ENCODE assay signal across 23 cellular contexts in the genomic region with DNA sequence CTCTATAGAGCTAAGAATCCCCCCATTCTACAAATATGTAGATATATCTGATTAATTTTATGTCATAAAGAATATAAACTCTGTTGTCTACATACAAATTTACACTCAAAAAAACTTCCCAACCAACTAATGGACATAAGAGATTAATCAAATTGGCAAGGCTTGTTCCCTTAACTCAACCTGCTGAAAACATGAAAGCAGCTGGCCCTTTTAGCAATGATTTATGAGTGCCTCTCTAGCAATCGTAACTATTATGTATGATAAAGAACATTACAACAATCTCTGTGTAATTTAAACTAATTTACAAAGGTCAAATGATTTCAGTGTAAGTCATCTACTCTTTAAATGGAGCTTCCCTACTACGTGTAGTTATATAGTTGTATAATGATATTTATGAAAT.
"Had no signal": no experiment of that assay in that cellular context is flagged by ENCODE, and none has a peak within 500 bp of the region (broad histone marks: within the 10 kb centered on the region; RNA-seq: fewer than 3 reads in every experiment).

No MANE protein-coding gene starts in this region.

- H3K27ac ChIP-seq: body of pancreas, coronary artery, dorsolateral prefrontal cortex, spleen, testis, transverse colon, VCaP had no signal

- FAIRE-seq: frontal cortex, islet of Langerhans, TTC549 had no signal

- H3K4me1 ChIP-seq: body of pancreas, spleen, testis, transverse colon had no signal

- H3K9me3 ChIP-seq: body of pancreas, mucosa of descending colon, spleen, testis, transverse colon had no signal

- H3K27me3 ChIP-seq: body of pancreas, spleen, testis, transverse colon had no signal

- DNase-seq: activated CD4-positive, alpha-beta T cell treated with anti-CD3 and anti-CD28 coated beads for 4 hours; activated CD4-positive, alpha-beta T cell treated with anti-CD3 and anti-CD28 coated beads, Interleukin-2, amount 50 U/mL, for 4 hours; activated effector memory CD4-positive, alpha-beta T cell treated with Interleukin-2 at 50 U/mL for 16 hours; activated naive CD4-positive, alpha-beta T cell treated with Interleukin-2 at 50 U/mL for 16 hours; activated T-cell treated with anti-CD3 and anti-CD28 coated beads for 4 hours; activated T-cell treated with anti-CD3 and anti-CD28 coated beads, Interleukin-2, amount 50 U/mL, for 72 hours; anterior cingulate cortex; body of pancreas; dorsolateral prefrontal cortex; effector memory CD4-positive, alpha-beta T cell; left ventricle myocardium superior; mucosa of descending colon; posterior cingulate gyrus; right cardiac atrium; spleen; stimulated activated naive CD8-positive, alpha-beta T cell treated with anti-CD3 and anti-CD28 coated beads, Interleukin-15, Interleukin-2, amounts not matched to agents 100 U/mL and 50 U/mL, for 24 hours; testis; transverse colon had no signal

- H3K4me3 ChIP-seq: body of pancreas, coronary artery, dorsolateral prefrontal cortex, mucosa of descending colon, spleen, testis, transverse colon had no signal

- H3K36me3 ChIP-seq: spleen, transverse colon had no signal
